In the genomic region with DNA sequence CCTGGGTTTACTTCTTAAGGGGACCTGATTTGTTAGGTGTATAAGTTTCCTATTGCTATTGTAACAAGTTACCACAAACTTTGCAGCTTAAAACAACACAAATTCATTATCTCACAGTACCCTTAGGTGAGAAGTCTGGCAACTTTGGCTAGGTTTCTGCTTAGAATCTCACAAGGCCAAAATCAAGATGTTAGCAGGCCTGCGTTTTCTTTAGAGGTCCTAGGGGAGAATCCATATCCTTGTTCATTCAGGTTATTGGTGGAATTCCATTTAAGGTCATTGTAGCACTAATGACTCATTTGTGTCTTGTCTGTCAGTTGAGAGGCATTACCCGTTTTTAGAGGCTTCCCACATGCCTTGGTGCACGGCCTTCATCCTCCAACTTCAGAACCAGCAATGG, we compare ENCODE assay signal across 1 cellular context.
TF ChIP-seq lines count a peak whose summit lies in the region.

No MANE protein-coding gene starts in this region.

TF ChIP-seq in HCT116, 20 proteins besides CTCF, POLR2A, EP300 and RAD21 (continued from another document):
- no peak for TF ChIP-seq ZBTB33 (IDR thresholded peaks at IDR 0.05; ENCODE audit: extremely low read depth, insufficient replicate concordance, low read length)
- no peak for TF ChIP-seq ELF1 (IDR thresholded peaks at IDR 0.05; ENCODE audit: borderline replicate concordance, low read depth)
- 0 out of 2 replicates have a peak, but pooled peaks have one; percentile 4 for TF ChIP-seq SP1 (IDR thresholded peaks at IDR 0.05; ENCODE audit: low read depth)
- TF ChIP-seq EZH2 (IDR thresholded peaks at IDR 0.05) = no peak
- no peak for TF ChIP-seq TCF7L2 (IDR thresholded peaks at IDR 0.05; ENCODE audit: borderline replicate concordance, extremely low read depth, insufficient read depth, insufficient read length)
